In the genomic region with DNA sequence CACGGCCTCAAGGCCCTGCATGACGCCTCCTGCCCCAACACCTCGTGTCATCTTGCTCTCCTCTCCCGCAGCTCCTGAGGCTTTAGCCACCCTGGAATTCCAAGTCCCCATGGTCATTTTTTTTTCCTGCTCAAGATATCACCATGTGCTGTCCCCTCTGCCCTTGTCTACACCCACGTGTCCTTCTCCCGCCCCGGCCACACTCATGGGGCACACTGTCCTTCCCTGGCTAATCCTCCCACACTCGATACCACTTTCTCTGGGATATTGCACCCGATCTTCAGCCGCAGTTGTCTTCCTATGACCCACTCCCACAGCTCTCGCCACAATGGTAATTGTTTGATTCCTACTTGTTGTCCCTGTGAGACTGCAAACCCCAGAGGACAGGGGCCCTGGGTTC, we compare ENCODE assay signal across 15 cellular contexts.
"Had no signal": no experiment of that assay in that cellular context is flagged by ENCODE, and none has a peak within 500 bp of the region (broad histone marks: within the 10 kb centered on the region; RNA-seq: fewer than 3 reads in every experiment).

No MANE protein-coding gene starts in this region.

- H3K4me3 ChIP-seq: colonic mucosa had no signal

- H3K36me3 Mint-ChIP-seq: stimulated activated naive B cell treated with anti-CD40 and anti-IgM and Interleukin-4, amounts not matched to agents 10 μg/mL and 1 μg/mL and 100 μg/mL, for 72 hours had no signal

- H3K9me3 Mint-ChIP-seq: activated T-cell treated with anti-CD3 and anti-CD28 coated beads, Interleukin-2, amount 50 U/mL, for 72 hours; central memory CD8-positive, alpha-beta T cell; endodermal cell; stimulated activated naive B cell treated with anti-CD40 and anti-IgM and Interleukin-4, amounts not matched to agents 10 μg/mL and 1 μg/mL and 100 μg/mL, for 72 hours had no signal

- H3K4me1 ChIP-seq: colonic mucosa had no signal

- H3K9me3 ChIP-seq: colonic mucosa had no signal

- DNase-seq: activated CD4-positive, alpha-beta T cell treated with anti-CD3 and anti-CD28 coated beads for 1 hour; activated naive CD4-positive, alpha-beta T cell treated with anti-CD3 and anti-CD28 coated beads, Interleukin-2, amount 50 U/mL, for 16 hours; activated T-cell treated with anti-CD3 and anti-CD28 coated beads, Interleukin-2, amount 50 U/mL, for 72 hours; aorta; brain microvascular endothelial cell; colonic mucosa; endodermal cell; hypothalamus; islet precursor cell; mammary epithelial cell; stimulated activated naive B cell treated with anti-CD40 and anti-IgM and Interleukin-4, amounts not matched to agents 10 μg/mL and 1 μg/mL and 100 μg/mL, for 72 hours had no signal

- H3K27me3 ChIP-seq: brain microvascular endothelial cell, colonic mucosa had no signal

- ATAC-seq: activated T-cell treated with anti-CD3 and anti-CD28 coated beads, Interleukin-2, amount 50 U/mL, for 72 hours; left lobe of liver; stimulated activated naive B cell treated with anti-CD40 and anti-IgM and Interleukin-4, amounts not matched to agents 10 μg/mL and 1 μg/mL and 100 μg/mL, for 72 hours had no signal

- H3K27ac ChIP-seq: brain microvascular endothelial cell, colonic mucosa, epithelial cell of prostate, VCaP had no signal

- H3K27ac Mint-ChIP-seq: activated T-cell treated with anti-CD3 and anti-CD28 coated beads, Interleukin-2, amount 50 U/mL, for 72 hours; endodermal cell; stimulated activated naive B cell treated with anti-CD40 and anti-IgM and Interleukin-4, amounts not matched to agents 10 μg/mL and 1 μg/mL and 100 μg/mL, for 72 hours had no signal

- H3K36me3 ChIP-seq: brain microvascular endothelial cell, colonic mucosa had no signal

- H3K4me3 Mint-ChIP-seq: activated T-cell treated with anti-CD3 and anti-CD28 coated beads, Interleukin-2, amount 50 U/mL, for 72 hours; central memory CD8-positive, alpha-beta T cell; endodermal cell; stimulated activated naive B cell treated with anti-CD40 and anti-IgM and Interleukin-4, amounts not matched to agents 10 μg/mL and 1 μg/mL and 100 μg/mL, for 72 hours had no signal
